In genomic region chr12:27201169-27201568, GRCh38 we compare ENCODE assay signal across 27 cellular contexts.
"Had no signal": no experiment of that assay in that cellular context is flagged by ENCODE, and none has a peak within 500 bp of the region (broad histone marks: within the 10 kb centered on the region; RNA-seq: fewer than 3 reads in every experiment).

No MANE protein-coding gene starts in this region.

- H3K27me3 Mint-ChIP-seq: activated CD4-positive, alpha-beta T cell treated with anti-CD3 and anti-CD28 coated beads, Interleukin-2, amount 10 ng/mL, durations not matched to agents 7 days and 5 days; activated naive CD8-positive, alpha-beta T cell; brain; natural killer cell treated with Interleukin-12 subunit alpha and Interleukin-12 subunit beta and Interleukin-15 and Interleukin-18, amount 100 ng/mL, for 72 hours; T-cell had no signal

- H3K36me3 ChIP-seq: neutrophil, transverse colon, uterus had no signal

- H3K27ac ChIP-seq: neutrophil, parathyroid adenoma, SK-N-MC, uterus had no signal

- H3K27ac Mint-ChIP-seq: activated CD4-positive, alpha-beta T cell treated with anti-CD3 and anti-CD28 coated beads, Interleukin-2, amount 10 ng/mL, durations not matched to agents 7 days and 5 days; activated CD8-positive, alpha-beta T cell treated with anti-CD3 and anti-CD28 coated beads, Interleukin-2, amount 10 ng/mL, durations not matched to agents 7 days and 5 days; activated naive CD8-positive, alpha-beta T cell; brain; mesothelial cell of epicardium; natural killer cell treated with Interleukin-12 subunit alpha and Interleukin-12 subunit beta and Interleukin-15 and Interleukin-18, amount 100 ng/mL, for 72 hours; T-cell had no signal

- H3K36me3 Mint-ChIP-seq: activated naive CD8-positive, alpha-beta T cell; brain; mesothelial cell of epicardium; natural killer cell treated with Interleukin-12 subunit alpha and Interleukin-12 subunit beta and Interleukin-15 and Interleukin-18, amount 100 ng/mL, for 72 hours; T-cell had no signal

- H3K9me3 Mint-ChIP-seq: brain; mesothelial cell of epicardium; natural killer cell treated with Interleukin-12 subunit alpha and Interleukin-12 subunit beta and Interleukin-15 and Interleukin-18, amount 100 ng/mL, for 72 hours; T-cell had no signal

- H3K4me1 Mint-ChIP-seq: brain, mesothelial cell of epicardium, T-cell had no signal

- H3K4me3 ChIP-seq: SK-N-MC, transverse colon, uterus had no signal

- H3K9me3 ChIP-seq: neutrophil, transverse colon, uterus had no signal

- H3K4me3 Mint-ChIP-seq: activated CD4-positive, alpha-beta T cell treated with anti-CD3 and anti-CD28 coated beads, Interleukin-2, amount 10 ng/mL, durations not matched to agents 7 days and 5 days; activated CD8-positive, alpha-beta T cell treated with anti-CD3 and anti-CD28 coated beads, Interleukin-2, amount 10 ng/mL, durations not matched to agents 7 days and 5 days; activated naive CD8-positive, alpha-beta T cell; brain; mesothelial cell of epicardium; natural killer cell treated with Interleukin-12 subunit alpha and Interleukin-12 subunit beta and Interleukin-15 and Interleukin-18, amount 100 ng/mL, for 72 hours; T-cell had no signal

- FAIRE-seq: endometrium, keratinocyte had no signal

- DNase-seq: activated CD4-positive, alpha-beta T cell treated with anti-CD3 and anti-CD28 coated beads, Interleukin-2, amount 10 ng/mL, durations not matched to agents 7 days and 5 days; activated CD8-positive, alpha-beta T cell treated with anti-CD3 and anti-CD28 coated beads, Interleukin-2, amount 10 ng/mL, durations not matched to agents 7 days and 5 days; activated gamma-delta T cell treated with Interleukin-2 at 50 U/mL for 16 hours; activated T-cell treated with anti-CD3 and anti-CD28 coated beads, Interleukin-2, amount 50 U/mL, for 48 hours; amygdala; central memory CD4-positive, alpha-beta T cell; cortex of kidney; erythroblast; hypothalamus; stimulated activated CD4-positive, alpha-beta T cell treated with anti-CD3 and anti-CD28 coated beads, Interleukin-12 subunit alpha, Interleukin-12 subunit beta, amount 100 ng/mL, for 4 hours; stimulated activated CD4-positive, alpha-beta T cell treated with anti-CD3 and anti-CD28 coated beads, Interleukin-1b, Interleukin-23, amount 100 ng/mL, for 48 hours; stimulated activated CD8-positive, alpha-beta memory T cell treated with anti-CD3 and anti-CD28 coated beads, Interleukin-4, amount 100 ng/mL, for 48 hours; stimulated activated naive CD4-positive, alpha-beta T cell treated with Interleukin-2 at 50 U/mL for 16 hours; substantia nigra; T-cell; T1000; transverse colon; uterus had no signal

- H3K4me1 ChIP-seq: parathyroid adenoma, transverse colon, uterus had no signal

- ATAC-seq: activated CD8-positive, alpha-beta T cell treated with anti-CD3 and anti-CD28 coated beads, Interleukin-2, amount 10 ng/mL, durations not matched to agents 7 days and 5 days; natural killer cell treated with Interleukin-12 subunit alpha and Interleukin-12 subunit beta and Interleukin-15 and Interleukin-18, amount 100 ng/mL, for 72 hours; T-cell had no signal

- H3K79me2 ChIP-seq: parathyroid adenoma had no signal

- H2AFZ ChIP-seq: parathyroid adenoma had no signal

- H3K9ac ChIP-seq: parathyroid adenoma had no signal

- H3K27me3 ChIP-seq: neutrophil, transverse colon, uterus had no signal
